Comparison of ENCODE assay signal across 13 cellular contexts in genomic region chrX:154333837-154334271, GRCh38. TPM values are rescaled to one million over a fixed set of nuclear protein-coding genes. Genes with fewer than 3 reads are reported as not detected.
DNase-seq lines count a peak whose midpoint lies in the region; ATAC-seq and TF ChIP-seq lines count a peak whose summit lies in the region.
"Had no signal": no experiment of that assay in that cellular context is flagged by ENCODE, and none has a peak within 500 bp of the region (broad histone marks: within the 10 kb centered on the region; RNA-seq: fewer than 3 reads in every experiment).

No MANE protein-coding gene starts in this region.

- no peak overlapping the region for H3K4me3 Mint-ChIP-seq in T-helper 1 cell treated with Interleukin-12 subunit alpha and Interleukin-12 subunit beta and Interleukin-4 antibody, amounts not matched to agents 30 μg/mL and 1 μg/mL, for 36 hours
- peak overlapping the region; percentile 51 for H3K4me3 Mint-ChIP-seq in natural killer cell treated with Interleukin-12 subunit alpha and Interleukin-12 subunit beta and Interleukin-15 and Interleukin-18, amount 100 ng/mL, for 72 hours
- H3K4me3 Mint-ChIP-seq in HFFc6: no peak overlapping the region

- no peak for DNase-seq in T-helper 1 cell
- DNase-seq in natural killer cell treated with Interleukin-12 subunit alpha and Interleukin-12 subunit beta and Interleukin-15 and Interleukin-18, amount 100 ng/mL, for 72 hours (ENCODE audit: low spot score): no peak
- DNase-seq in NCI-H524 (lab: John Stamatoyannopoulos, UW): no peak
- DNase-seq in tibial artery: no peak
- no peak for DNase-seq in HFFc6
- DNase-seq: 8988T, heart right ventricle, PC-3 had no signal

- H3K4me3 ChIP-seq in OCI-LY1 (ENCODE audit: low read depth, low read length, poor library complexity, severe bottlenecking): no peak overlapping the region
- no peak overlapping the region for H3K4me3 ChIP-seq in tibial artery
- H3K4me3 ChIP-seq: heart right ventricle had no signal

- H3K4me1 ChIP-seq in OCI-LY1 (ENCODE audit: insufficient read depth, low read length, severe bottlenecking) (peaks cover 14% of the 10 kb centered on the region), tibial artery (no peaks in the 10 kb centered on the region)

- no peaks in the 10 kb centered on the region for H3K79me2 ChIP-seq in OCI-LY1 (ENCODE audit: insufficient read depth, low read length)

- peak overlapping the region; percentile 78 for H3K27ac Mint-ChIP-seq in T-helper 1 cell treated with Interleukin-12 subunit alpha and Interleukin-12 subunit beta and Interleukin-4 antibody, amounts not matched to agents 30 μg/mL and 1 μg/mL, for 36 hours
- peak overlapping the region; percentile 45 to 77 for H3K27ac Mint-ChIP-seq in natural killer cell treated with Interleukin-12 subunit alpha and Interleukin-12 subunit beta and Interleukin-15 and Interleukin-18, amount 100 ng/mL, for 72 hours
- H3K27ac Mint-ChIP-seq in HFFc6: no peak overlapping the region

- no peaks in the 10 kb centered on the region for H3F3A ChIP-seq in OCI-LY1 (ENCODE audit: insufficient read depth, low read length)

- H3K27ac ChIP-seq in OCI-LY1 (ENCODE audit: low read depth, low read length, poor library complexity, severe bottlenecking): peak overlapping the region; percentile 57
- no peak overlapping the region for H3K27ac ChIP-seq in tibial artery

- H3K27me3 ChIP-seq in OCI-LY1 (ENCODE audit: insufficient read depth, low read length): no peaks in the 10 kb centered on the region
- no peaks in the 10 kb centered on the region for H3K27me3 ChIP-seq in tibial artery

- H2AFZ ChIP-seq in OCI-LY1 (ENCODE audit: low read length): no peak overlapping the region

- ATAC-seq in HG02588 (IDR thresholded peaks at IDR 0.05; ENCODE audit: unreplicated experiment): peak; percentile 64
- ATAC-seq in natural killer cell treated with Interleukin-12 subunit alpha and Interleukin-12 subunit beta and Interleukin-15 and Interleukin-18, amount 100 ng/mL, for 72 hours: peak in 1 of 2 donors; percentile 49
- ATAC-seq: HCT116, heart right ventricle, PC-3 had no signal

- H3K4me1 Mint-ChIP-seq in T-helper 1 cell treated with Interleukin-12 subunit alpha and Interleukin-12 subunit beta and Interleukin-4 antibody, amounts not matched to agents 30 μg/mL and 1 μg/mL, for 36 hours (ENCODE audit: low read depth): peaks cover 12% of the 10 kb centered on the region
- peaks cover 10 to 14% of the 10 kb centered on the region in 2 donors for H3K4me1 Mint-ChIP-seq in natural killer cell treated with Interleukin-12 subunit alpha and Interleukin-12 subunit beta and Interleukin-15 and Interleukin-18, amount 100 ng/mL, for 72 hours (ENCODE audit: low read depth in 2 of 2)
- peaks cover 19% of the 10 kb centered on the region for H3K4me1 Mint-ChIP-seq in HFFc6 (ENCODE audit: low read depth)

- no peaks in the 10 kb centered on the region for H4K20me1 ChIP-seq in OCI-LY1 (ENCODE audit: insufficient read depth, low read length)

- no peaks in the 10 kb centered on the region for H3K9me2 ChIP-seq in OCI-LY1 (ENCODE audit: low read depth, low read length)

- H3K36me3 ChIP-seq in OCI-LY1 (ENCODE audit: insufficient read depth, low read length) (no peaks in the 10 kb centered on the region), tibial artery (no peaks in the 10 kb centered on the region)
- H3K36me3 ChIP-seq: heart right ventricle had no signal

- H3K4me2 ChIP-seq in OCI-LY1 (ENCODE audit: low read length): peak overlapping the region; percentile 36

- no peaks in the 10 kb centered on the region for H3K9me3 Mint-ChIP-seq in T-helper 1 cell treated with Interleukin-12 subunit alpha and Interleukin-12 subunit beta and Interleukin-4 antibody, amounts not matched to agents 30 μg/mL and 1 μg/mL, for 36 hours
- no peaks in the 10 kb centered on the region for H3K9me3 Mint-ChIP-seq in natural killer cell treated with Interleukin-12 subunit alpha and Interleukin-12 subunit beta and Interleukin-15 and Interleukin-18, amount 100 ng/mL, for 72 hours
- H3K9me3 Mint-ChIP-seq in HFFc6: no peaks in the 10 kb centered on the region

- intact Hi-C loops in tibial artery (cut with DNase I; ENCODE audit: low total_unique reads): no loop called here

- no peak for TF ChIP-seq CTCF in OCI-LY1 (IDR thresholded peaks at IDR 0.05; ENCODE audit: low read length)
- no peak for TF ChIP-seq CTCF in tibial artery (IDR thresholded peaks at IDR 0.05)
- no peak for TF ChIP-seq CTCF in HFFc6 (IDR thresholded peaks at IDR 0.05)

- H3K9me3 ChIP-seq in OCI-LY1 (ENCODE audit: low read length): no peaks in the 10 kb centered on the region
- no peaks in the 10 kb centered on the region for H3K9me3 ChIP-seq in tibial artery
- H3K9me3 ChIP-seq: heart right ventricle had no signal

- no peaks in the 10 kb centered on the region for H3K36me3 Mint-ChIP-seq in T-helper 1 cell treated with Interleukin-12 subunit alpha and Interleukin-12 subunit beta and Interleukin-4 antibody, amounts not matched to agents 30 μg/mL and 1 μg/mL, for 36 hours (ENCODE audit: low read depth)
- H3K36me3 Mint-ChIP-seq in natural killer cell treated with Interleukin-12 subunit alpha and Interleukin-12 subunit beta and Interleukin-15 and Interleukin-18, amount 100 ng/mL, for 72 hours: no peaks in the 10 kb centered on the region
- no peaks in the 10 kb centered on the region for H3K36me3 Mint-ChIP-seq in HFFc6 (ENCODE audit: low read depth)

- H3K9ac ChIP-seq in OCI-LY1 (ENCODE audit: low read length): no peak overlapping the region; the same call in 1 of the 2 replicates

- H3K27me3 Mint-ChIP-seq in T-helper 1 cell treated with Interleukin-12 subunit alpha and Interleukin-12 subunit beta and Interleukin-4 antibody, amounts not matched to agents 30 μg/mL and 1 μg/mL, for 36 hours (ENCODE audit: low read depth): no peaks in the 10 kb centered on the region
- H3K27me3 Mint-ChIP-seq in natural killer cell treated with Interleukin-12 subunit alpha and Interleukin-12 subunit beta and Interleukin-15 and Interleukin-18, amount 100 ng/mL, for 72 hours: no peaks in the 10 kb centered on the region
- H3K27me3 Mint-ChIP-seq in HFFc6 (ENCODE audit: insufficient read depth): peaks cover 5% of the 10 kb centered on the region; the same call in 1 of the 2 replicates

RNA-seq across cellular contexts. Expression of gene TKTL1, which starts 38.3 kb away (rescaled TPM):
- 1 to 10 TPM; 3.0 to 4.1 TPM for total RNA-seq in natural killer cell treated with Interleukin-12 subunit alpha and Interleukin-12 subunit beta and Interleukin-15 and Interleukin-18, amount 100 ng/mL, for 72 hours
- not detected for total RNA-seq in HFFc6 (2021; fragmentation: NEBNext Ultra II Directional; extraction: Animal tissue kit (Norgen Biotek cat#: 25700))
- total RNA-seq: PC-3, ureter had no signal

RNA-seq across cellular contexts. Expression of gene TEX28, which starts 38.9 kb away (rescaled TPM):
- total RNA-seq in natural killer cell treated with Interleukin-12 subunit alpha and Interleukin-12 subunit beta and Interleukin-15 and Interleukin-18, amount 100 ng/mL, for 72 hours: not detected
- total RNA-seq in HFFc6 (2021; fragmentation: NEBNext Ultra II Directional; extraction: Animal tissue kit (Norgen Biotek cat#: 25700)): not detected
- total RNA-seq: heart right ventricle, ureter had no signal

RNA-seq across cellular contexts. Expression of gene FLNA, which starts 40.6 kb away (rescaled TPM):
- total RNA-seq in natural killer cell treated with Interleukin-12 subunit alpha and Interleukin-12 subunit beta and Interleukin-15 and Interleukin-18, amount 100 ng/mL, for 72 hours: 100 to 1,000 TPM; 574 to 727 TPM
- total RNA-seq in HFFc6 (2021; fragmentation: NEBNext Ultra II Directional; extraction: Animal tissue kit (Norgen Biotek cat#: 25700)): 1,000 to 10,000 TPM; 2,260 to 2,886 (median 2,666) TPM

RNA-seq across cellular contexts. Expression of gene EMD, which starts 45.2 kb away (rescaled TPM):
- 10 to 100 TPM; 49.2 to 61.9 TPM for total RNA-seq in natural killer cell treated with Interleukin-12 subunit alpha and Interleukin-12 subunit beta and Interleukin-15 and Interleukin-18, amount 100 ng/mL, for 72 hours
- 100 to 1,000 TPM in 4 of 6 experiments, 10 to 100 TPM in 2; 84.8 to 119 (median 108) TPM for total RNA-seq in HFFc6 (2021; fragmentation: NEBNext Ultra II Directional; extraction: Animal tissue kit (Norgen Biotek cat#: 25700))

Comparison
In these comparisons a context has a peak if more than half of its experiments do, and no peak if none do; other contexts are left out.
1. RNA of gene TKTL1, which starts 38.3 kb away (total RNA-seq): 3.0 to 4.1 TPM in natural killer cell treated with Interleukin-12 subunit alpha and Interleukin-12 subunit beta and Interleukin-15 and Interleukin-18, amount 100 ng/mL, for 72 hours; not detected in HFFc6; every median in the first group is over 4 times any median in the second.